ENCODE assay signal across 11 cellular contexts in genomic region chr7:510061-510481, GRCh38.
"Had no signal": no experiment of that assay in that cellular context is flagged by ENCODE, and none has a peak within 500 bp of the region (broad histone marks: within the 10 kb centered on the region; RNA-seq: fewer than 3 reads in every experiment).

No MANE protein-coding gene starts in this region.

- H3K27ac Mint-ChIP-seq: activated naive CD4-positive, alpha-beta T cell treated with anti-CD3 and anti-CD28 coated beads for 36 hours; activated naive CD8-positive, alpha-beta T cell treated with anti-CD3 and anti-CD28 coated beads, Interleukin-2, amount 50 U/mL, for 24 hours; activated T-helper 2 cell treated with anti-CD3 and anti-CD28 coated beads, Interferon-gamma antibody, Interleukin-2, Interleukin-4, amounts not matched to agents 10 μg/mL and 5 μg/mL and 100 μg/mL, durations not matched to agents 14 hours and 24 hours and 36 hours; naive thymus-derived CD4-positive, alpha-beta T cell; T-cell had no signal

- H3K4me1 Mint-ChIP-seq: naive thymus-derived CD4-positive, alpha-beta T cell had no signal

- H3K4me3 ChIP-seq: gastroesophageal sphincter had no signal

- H3K36me3 Mint-ChIP-seq: naive thymus-derived CD4-positive, alpha-beta T cell; T-cell had no signal

- DNase-seq: activated CD4-positive, alpha-beta T cell treated with anti-CD3 and anti-CD28 coated beads for 1 hour; activated CD4-positive, alpha-beta T cell treated with anti-CD3 and anti-CD28 coated beads, Interleukin-2, amount 50 U/mL, for 4 hours; activated naive CD4-positive, alpha-beta T cell treated with anti-CD3 and anti-CD28 coated beads for 36 hours; activated naive CD8-positive, alpha-beta T cell treated with anti-CD3 and anti-CD28 coated beads, Interleukin-2, amount 50 U/mL, for 24 hours; mammary epithelial cell; SK-N-SH; T-cell; T1000 had no signal

- H3K9me3 Mint-ChIP-seq: activated naive CD4-positive, alpha-beta T cell treated with anti-CD3 and anti-CD28 coated beads for 36 hours; activated naive CD8-positive, alpha-beta T cell treated with anti-CD3 and anti-CD28 coated beads, Interleukin-2, amount 50 U/mL, for 24 hours; activated T-helper 2 cell treated with anti-CD3 and anti-CD28 coated beads, Interferon-gamma antibody, Interleukin-2, Interleukin-4, amounts not matched to agents 10 μg/mL and 5 μg/mL and 100 μg/mL, durations not matched to agents 14 hours and 24 hours and 36 hours; naive thymus-derived CD4-positive, alpha-beta T cell; T-cell had no signal

- ATAC-seq: activated naive CD8-positive, alpha-beta T cell treated with anti-CD3 and anti-CD28 coated beads, Interleukin-2, amount 50 U/mL, for 24 hours; gastroesophageal sphincter; naive thymus-derived CD4-positive, alpha-beta T cell; T-cell had no signal

- H3K9me3 ChIP-seq: gastroesophageal sphincter, SK-N-SH had no signal

- H3K4me3 Mint-ChIP-seq: activated naive CD4-positive, alpha-beta T cell treated with anti-CD3 and anti-CD28 coated beads for 36 hours; activated naive CD8-positive, alpha-beta T cell treated with anti-CD3 and anti-CD28 coated beads, Interleukin-2, amount 50 U/mL, for 24 hours; naive thymus-derived CD4-positive, alpha-beta T cell; T-cell had no signal

- H3K27me3 ChIP-seq: gastroesophageal sphincter had no signal
